Comparison of ENCODE assay signal across 9 cellular contexts in the genomic region with DNA sequence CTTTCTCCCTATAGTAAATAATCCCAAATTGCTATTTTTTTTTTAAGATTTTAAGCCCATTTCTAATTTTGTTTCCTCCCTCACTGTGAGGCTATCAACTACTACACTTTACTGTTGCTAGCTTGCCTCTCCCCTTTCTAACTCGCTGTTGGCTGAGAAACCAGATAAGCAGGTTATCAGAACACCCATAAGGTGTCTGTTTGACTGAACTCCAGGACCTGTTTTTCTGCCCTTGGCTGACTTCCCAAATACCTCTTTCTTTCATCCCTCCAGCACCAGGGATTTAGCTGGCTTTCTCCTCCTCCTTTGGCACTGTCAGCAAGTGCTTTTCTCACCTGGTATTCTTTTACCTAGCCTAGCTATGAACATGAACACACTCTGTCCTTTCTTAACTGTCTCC. TPM values are rescaled to one million over a fixed set of nuclear protein-coding genes. Genes with fewer than 3 reads are reported as not detected.
DNase-seq lines count a peak whose midpoint lies in the region; ATAC-seq and TF ChIP-seq lines count a peak whose summit lies in the region.
"Had no signal": no experiment of that assay in that cellular context is flagged by ENCODE, and none has a peak within 500 bp of the region (broad histone marks: within the 10 kb centered on the region; RNA-seq: fewer than 3 reads in every experiment).

No MANE protein-coding gene starts in this region.

- CTCF ChIA-PET in HCT116 (lab: Charles Lee), result interaction anchor here (1.0 kb wide), 1 partner anchor 26 kb away, joined by 3 read pairs; no protein-coding TSS in a partner anchor

- H3K27ac ChIP-seq in HCT116 (ENCODE audit: low read depth, low read length) (no peak overlapping the region; the same call in 1 of the 2 replicates), trophoblast cell (ENCODE audit: low read depth, low read length) (no peak overlapping the region), uterus (no peak overlapping the region)

- H3K4me3 ChIP-seq in HCT116 (replicated peaks in 1 of 2; ENCODE audit: low read depth in 1 of 2, low read length in 2 of 2), result no peak overlapping the region
- no peak overlapping the region for H3K4me3 ChIP-seq in trophoblast cell (ENCODE audit: low read depth, low read length)
- no peak overlapping the region for H3K4me3 ChIP-seq in uterus

- TF ChIP-seq CTCF in HCT116 (IDR thresholded peaks at IDR 0.05 in 2 of 3, conservative IDR thresholded peaks at IDR 0.05 in 1 of 3; ENCODE audit: borderline replicate concordance in 1 of 3, insufficient read depth in 1 of 3, low read depth in 2 of 3, low read length in 2 of 3) (no peak), uterus (IDR thresholded peaks at IDR 0.05) (no peak)

- DNase-seq in HCT116 (ENCODE audit: low read depth, low spot score), result peak; percentile 52
- peak; percentile 19 for DNase-seq in NCI-H69 (lab: John Stamatoyannopoulos, UW)
- no peak for DNase-seq in Right ventricle myocardium superior
- peak; percentile 53 to 76 for DNase-seq in trophoblast cell
- DNase-seq in uterus, result no peak
- DNase-seq: occipital lobe had no signal

- no TSS peak for BruUV-seq in HCT116 (replicated peaks; lab: Mats Ljungman, UMichigan)

- no peaks in the 10 kb centered on the region for H4K20me1 ChIP-seq in HCT116 (ENCODE audit: insufficient read depth)

- no peaks in the 10 kb centered on the region for H3K79me1 ChIP-seq in trophoblast cell (ENCODE audit: low read length)

- H3K23ac ChIP-seq in trophoblast cell (ENCODE audit: low read length), result no peak overlapping the region

- no peak overlapping the region for H2BK5ac ChIP-seq in trophoblast cell (ENCODE audit: low read depth, low read length, poor library complexity)

- H3K4me2 ChIP-seq in HCT116 (ENCODE audit: low read length) (peak overlapping the region; percentile 35), trophoblast cell (ENCODE audit: low read length) (no peak overlapping the region)

- no peaks in the 10 kb centered on the region for H3K27me3 ChIP-seq in HCT116 (ENCODE audit: insufficient read depth, low read length)
- no peaks in the 10 kb centered on the region for H3K27me3 ChIP-seq in trophoblast cell (ENCODE audit: insufficient read depth, low read length)
- no peaks in the 10 kb centered on the region for H3K27me3 ChIP-seq in uterus

- H3K9ac ChIP-seq in HCT116 (ENCODE audit: low read length) (no peak overlapping the region), trophoblast cell (ENCODE audit: low read length) (no peak overlapping the region)

- H2AK5ac ChIP-seq in trophoblast cell (ENCODE audit: low read length), result no peak overlapping the region

- H3K9me2 ChIP-seq in HCT116 (ENCODE audit: insufficient read depth), result no peaks in the 10 kb centered on the region

- H3K4me1 ChIP-seq in HCT116 (ENCODE audit: control insufficient read depth in 1 of 2, insufficient read depth in 2 of 2, low read length in 2 of 2), result peaks cover 9 to 11% of the 10 kb centered on the region in 2 experiments
- no peaks in the 10 kb centered on the region for H3K4me1 ChIP-seq in trophoblast cell (ENCODE audit: control insufficient read depth in 1 of 2, insufficient read depth in 2 of 2, low read length in 2 of 2)
- H3K4me1 ChIP-seq in uterus, result no peaks in the 10 kb centered on the region

- H2AFZ ChIP-seq in HCT116 (ENCODE audit: low read depth, low read length, poor library complexity, severe bottlenecking) (no peak overlapping the region), trophoblast cell (ENCODE audit: insufficient read depth, low read length, poor library complexity) (no peak overlapping the region)

- POLR2A ChIA-PET in HCT116 (lab: Charles Lee), result interaction anchor here (1.0 kb wide), 1 partner anchor 11 kb away, joined by 4 read pairs; the partner anchor contains the start of genes STRADB and TRAK2

- no CpG with 5 or more reads among the region's 1 CpG for WGBS in trophoblast cell (ENCODE audit: extremely low coverage, insufficient coverage, insufficient read length)

- no peak overlapping the region for H2BK120ac ChIP-seq in trophoblast cell (ENCODE audit: insufficient read depth, low read length, poor library complexity)

- no peak for TF ChIP-seq RAD21 in HCT116 (IDR thresholded peaks at IDR 0.05; ENCODE audit: low read depth)

- no peak overlapping the region for H3K18ac ChIP-seq in trophoblast cell (ENCODE audit: low read length)

- ATAC-seq in HCT116, result peak; percentile 81
- peak; percentile 78 for ATAC-seq in Right ventricle myocardium superior (ENCODE audit: poor library complexity)
- ATAC-seq in GM21447 (IDR thresholded peaks at IDR 0.05; ENCODE audit: unreplicated experiment), result no peak
- no peak for ATAC-seq in GM21360 (IDR thresholded peaks at IDR 0.05; ENCODE audit: unreplicated experiment)
- ATAC-seq in GM18505 (IDR thresholded peaks at IDR 0.05; ENCODE audit: unreplicated experiment), result no peak

- RAD21 ChIA-PET in HCT116 (lab: Charles Lee; ENCODE audit: low non-redundant PET in 1 of 2, low total read pairs in 2 of 2, uncharacterized antibody in 2 of 2, unreplicated experiment in 2 of 2), result no interaction called here

- no peak overlapping the region for H2BK12ac ChIP-seq in trophoblast cell (ENCODE audit: low read length)

- H3K79me2 ChIP-seq in HCT116 (ENCODE audit: insufficient read depth, low read length), result no peaks in the 10 kb centered on the region; the same call in 1 of the 2 replicates
- no peaks in the 10 kb centered on the region for H3K79me2 ChIP-seq in trophoblast cell (ENCODE audit: control insufficient read depth, insufficient read depth, low read length, poor library complexity)

- no peak overlapping the region for H4K8ac ChIP-seq in trophoblast cell (ENCODE audit: low read depth, low read length)

- H3K4ac ChIP-seq in trophoblast cell (ENCODE audit: low read depth, low read length), result no peak overlapping the region

- no peak overlapping the region for H4K91ac ChIP-seq in trophoblast cell (ENCODE audit: low read depth, low read length)

- no peak overlapping the region for H4K12ac ChIP-seq in trophoblast cell (ENCODE audit: low read depth, low read length)

- H3K9me3 ChIP-seq in HCT116 (ENCODE audit: control insufficient read depth in 1 of 2, insufficient read depth in 1 of 2, low read depth in 1 of 2, low read length in 2 of 2) (no peaks in the 10 kb centered on the region), trophoblast cell (ENCODE audit: insufficient read depth, low read depth, low read length) (no peaks in the 10 kb centered on the region), uterus (no peaks in the 10 kb centered on the region)

- no peaks in the 10 kb centered on the region for H3K36me3 ChIP-seq in HCT116 (ENCODE audit: control insufficient read depth in 1 of 2, insufficient read depth in 2 of 2, low read length in 2 of 2)
- no peaks in the 10 kb centered on the region for H3K36me3 ChIP-seq in trophoblast cell (ENCODE audit: control insufficient read depth in 1 of 2, insufficient read depth in 2 of 2, low read length in 2 of 2)
- no peaks in the 10 kb centered on the region for H3K36me3 ChIP-seq in uterus

- intact Hi-C loops in HCT116 (cut with micrococcal nuclease), result no loop called here
- intact Hi-C loops in Right ventricle myocardium superior (cut with DNase I), result no loop called here
- intact Hi-C loops in uterus (cut with DNase I; ENCODE audit: low total_unique reads), result no loop called here

- H3K14ac ChIP-seq in trophoblast cell (ENCODE audit: low read length), result no peak overlapping the region

- TF ChIP-seq POLR2A in HCT116 (IDR thresholded peaks at IDR 0.05; ENCODE audit: borderline replicate concordance, extremely low read depth, insufficient read depth, insufficient read length) (no peak), uterus (IDR thresholded peaks at IDR 0.05) (no peak), GM18505 (IDR thresholded peaks at IDR 0.05; ENCODE audit: borderline replicate concordance, extremely low read depth, insufficient read depth, insufficient read length) (no peak)

TF ChIP-seq in HCT116, 20 proteins besides CTCF, POLR2A, EP300 and RAD21:
- TF ChIP-seq ZNF274 (IDR thresholded peaks at IDR 0.05; ENCODE audit: low read depth, low read length) (no peak), POLR2AphosphoS5 (IDR thresholded peaks at IDR 0.05; ENCODE audit: low read depth, low read length) (no peak; the same call in 1 of the 2 replicates), SP1 (IDR thresholded peaks at IDR 0.05; ENCODE audit: low read depth) (peak; percentile 52), SRF (IDR thresholded peaks at IDR 0.05; ENCODE audit: low read depth) (no peak)

RNA-seq across cellular contexts. Expression of gene TRAK2, which starts 11.1 kb away (rescaled TPM):
- total RNA-seq in HCT116 (2021; ENCODE audit: unreplicated experiment), result 15.2 TPM
- 5.5 and 7.8 TPM in 2 replicates for polyA plus RNA-seq in HCT116 (2012)
- total RNA-seq in Right ventricle myocardium superior, result 163 TPM
- 8.6 and 8.9 TPM in 2 replicates for polyA plus RNA-seq in trophoblast cell (2013)
- 10 to 100 TPM; 31.8 to 54.9 (median 38.2) TPM for total RNA-seq in uterus

RNA-seq across cellular contexts. Expression of gene STRADB, which starts 11.4 kb away (rescaled TPM):
- total RNA-seq in HCT116 (2021; ENCODE audit: unreplicated experiment), result 17.4 TPM
- polyA plus RNA-seq in HCT116 (2012), result 11.5 TPM in 2 replicates
- total RNA-seq in Right ventricle myocardium superior, result 84.3 TPM
- 17.5 and 18.8 TPM in 2 replicates for polyA plus RNA-seq in trophoblast cell (2013)
- 10 to 100 TPM in 3 of 4 donors, 1 to 10 TPM in 1; 5.4 to 27.2 (median 22.0) TPM for total RNA-seq in uterus

Comparison
In these comparisons a context has a peak if more than half of its experiments do, and no peak if none do; other contexts are left out.
1. ATAC-seq: peak in HCT116 (single experiment) and Right ventricle myocardium superior (single experiment); none in GM21447 (single experiment), GM21360 (single experiment) and GM18505 (single experiment).
2. DNase-seq: peak in HCT116 (single experiment), NCI-H69 (single experiment) and trophoblast cell (2 of 2); none in Right ventricle myocardium superior (single experiment) and uterus (0 of 2).